8 cellular contexts compared by ENCODE assay signal in genomic region chr5:56951946-56952691, GRCh38. TPM values are rescaled to one million over a fixed set of nuclear protein-coding genes. Genes with fewer than 3 reads are reported as not detected.
A peak's percentile ranks its signal among the peaks of the same experiment; 100 is the strongest.
DNase-seq lines count a peak whose midpoint lies in the region; ATAC-seq and TF ChIP-seq lines count a peak whose summit lies in the region.

TSS of gene MIER3 (minus strand) at chr5:56952123. CDS start at chr5:56952102, 21 bp downstream.

- BruUV-seq in Calu3 (replicated peaks; lab: Mats Ljungman, UMichigan): no TSS peak

- DNase-seq in Calu3: peak; percentile 83
- DNase-seq in HT1080 (ENCODE audit: low read depth): peak; percentile 49
- peak; percentile 76 for DNase-seq in RKO (ENCODE audit: low spot score)
- peak; percentile 82 for DNase-seq in activated T-helper 1 cell treated with anti-CD3 and anti-CD28 coated beads, Interleukin-12 subunit alpha, Interleukin-12 subunit beta, Interleukin-2, Interleukin-4 antibody, amounts not matched to agents 30 ng/mL and 10 ng/mL and 1 ng/mL, durations not matched to agents 14 hours and 24 hours and 36 hours (ENCODE audit: low spot score)
- peak; percentile 55 for DNase-seq in fibroblast of peridontal ligament (ENCODE audit: extremely low read depth)

- H3K27me3 Mint-ChIP-seq in Calu3 (ENCODE audit: unreplicated experiment) (no peaks in the 10 kb centered on the region), nephron (ENCODE audit: low read depth) (no peaks in the 10 kb centered on the region)
- peaks cover 24% of the 10 kb centered on the region for H3K27me3 Mint-ChIP-seq in activated T-helper 1 cell treated with anti-CD3 and anti-CD28 coated beads, Interleukin-12 subunit alpha, Interleukin-12 subunit beta, Interleukin-2, Interleukin-4 antibody, amounts not matched to agents 30 ng/mL and 10 ng/mL and 1 ng/mL, durations not matched to agents 14 hours and 24 hours and 36 hours (ENCODE audit: insufficient read depth)
- peaks cover 34% of the 10 kb centered on the region for H3K27me3 Mint-ChIP-seq in stimulated activated naive CD8-positive, alpha-beta T cell treated with anti-CD3 and anti-CD28 coated beads, Interleukin-15, Interleukin-2, amounts not matched to agents 100 ng/mL and 50 ng/mL, for 24 hours

- peak; percentile 89 for ATAC-seq in GM21360 (IDR thresholded peaks at IDR 0.05; ENCODE audit: unreplicated experiment)

- peaks cover 22% of the 10 kb centered on the region for H3K4me1 Mint-ChIP-seq in Calu3 (ENCODE audit: low read depth, unreplicated experiment)
- peaks cover 23% of the 10 kb centered on the region for H3K4me1 Mint-ChIP-seq in activated T-helper 1 cell treated with anti-CD3 and anti-CD28 coated beads, Interleukin-12 subunit alpha, Interleukin-12 subunit beta, Interleukin-2, Interleukin-4 antibody, amounts not matched to agents 30 ng/mL and 10 ng/mL and 1 ng/mL, durations not matched to agents 14 hours and 24 hours and 36 hours (ENCODE audit: low read depth)
- peaks cover 11% of the 10 kb centered on the region for H3K4me1 Mint-ChIP-seq in nephron
- H3K4me1 Mint-ChIP-seq in stimulated activated naive CD8-positive, alpha-beta T cell treated with anti-CD3 and anti-CD28 coated beads, Interleukin-15, Interleukin-2, amounts not matched to agents 100 ng/mL and 50 ng/mL, for 24 hours (ENCODE audit: low read depth): peaks cover 32% of the 10 kb centered on the region

- CTCF ChIA-PET in Calu3 (lab: Charles Lee): no interaction called here

- H3K4me3 Mint-ChIP-seq in Calu3 (ENCODE audit: low read depth, unreplicated experiment) (peak within 1 kb of the TSS; percentile 82), nephron (peak within 1 kb of the TSS; percentile 96 to 99 (median 98))
- H3K4me3 Mint-ChIP-seq in activated T-helper 1 cell treated with anti-CD3 and anti-CD28 coated beads, Interleukin-12 subunit alpha, Interleukin-12 subunit beta, Interleukin-2, Interleukin-4 antibody, amounts not matched to agents 30 ng/mL and 10 ng/mL and 1 ng/mL, durations not matched to agents 14 hours and 24 hours and 36 hours: peak within 1 kb of the TSS; percentile 95
- H3K4me3 Mint-ChIP-seq in stimulated activated naive CD8-positive, alpha-beta T cell treated with anti-CD3 and anti-CD28 coated beads, Interleukin-15, Interleukin-2, amounts not matched to agents 100 ng/mL and 50 ng/mL, for 24 hours: peak within 1 kb of the TSS; percentile 92

- H3K9me3 Mint-ChIP-seq in Calu3 (ENCODE audit: low read depth, unreplicated experiment) (no peaks in the 10 kb centered on the region), nephron (no peaks in the 10 kb centered on the region)
- H3K9me3 Mint-ChIP-seq in activated T-helper 1 cell treated with anti-CD3 and anti-CD28 coated beads, Interleukin-12 subunit alpha, Interleukin-12 subunit beta, Interleukin-2, Interleukin-4 antibody, amounts not matched to agents 30 ng/mL and 10 ng/mL and 1 ng/mL, durations not matched to agents 14 hours and 24 hours and 36 hours: no peaks in the 10 kb centered on the region
- no peaks in the 10 kb centered on the region for H3K9me3 Mint-ChIP-seq in stimulated activated naive CD8-positive, alpha-beta T cell treated with anti-CD3 and anti-CD28 coated beads, Interleukin-15, Interleukin-2, amounts not matched to agents 100 ng/mL and 50 ng/mL, for 24 hours

- TF ChIP-seq CTCF in Calu3 (IDR thresholded peaks at IDR 0.05; ENCODE audit: unreplicated experiment): no peak
- TF ChIP-seq CTCF in nephron (IDR thresholded peaks at IDR 0.05; ENCODE audit: unreplicated experiment in 3 of 3): no peak

- H3K36me3 Mint-ChIP-seq in Calu3 (ENCODE audit: insufficient read depth, unreplicated experiment): peaks cover 37% of the 10 kb centered on the region
- peaks cover 2% of the 10 kb centered on the region for H3K36me3 Mint-ChIP-seq in activated T-helper 1 cell treated with anti-CD3 and anti-CD28 coated beads, Interleukin-12 subunit alpha, Interleukin-12 subunit beta, Interleukin-2, Interleukin-4 antibody, amounts not matched to agents 30 ng/mL and 10 ng/mL and 1 ng/mL, durations not matched to agents 14 hours and 24 hours and 36 hours (ENCODE audit: low read depth)
- H3K36me3 Mint-ChIP-seq in nephron (ENCODE audit: low read depth): peaks cover 3% of the 10 kb centered on the region
- peaks cover 6% of the 10 kb centered on the region for H3K36me3 Mint-ChIP-seq in stimulated activated naive CD8-positive, alpha-beta T cell treated with anti-CD3 and anti-CD28 coated beads, Interleukin-15, Interleukin-2, amounts not matched to agents 100 ng/mL and 50 ng/mL, for 24 hours (ENCODE audit: low read depth)

- intact Hi-C loops in Calu3 (cut with micrococcal nuclease; ENCODE audit: unreplicated experiment): loop anchor here (2.0 to 5.0 kb wide), 3 partner anchors 80 to 187 kb away; no protein-coding TSS in a partner anchor
- intact Hi-C loops in activated T-helper 1 cell treated with anti-CD3 and anti-CD28 coated beads, Interleukin-12 subunit alpha, Interleukin-12 subunit beta, Interleukin-2, Interleukin-4 antibody, amounts not matched to agents 30 ng/mL and 10 ng/mL and 1 ng/mL, durations not matched to agents 14 hours and 24 hours and 36 hours (cut with micrococcal nuclease): loop anchor here (1.0 to 5.0 kb wide), 5 partner anchors 42 to 221 kb away; partner anchors contain the start of gene MAP3K1

- H3K27ac Mint-ChIP-seq in Calu3 (ENCODE audit: unreplicated experiment) (peak within 1 kb of the TSS; percentile 28), nephron (peak within 1 kb of the TSS; percentile 99)
- peak within 1 kb of the TSS; percentile 45 for H3K27ac Mint-ChIP-seq in activated T-helper 1 cell treated with anti-CD3 and anti-CD28 coated beads, Interleukin-12 subunit alpha, Interleukin-12 subunit beta, Interleukin-2, Interleukin-4 antibody, amounts not matched to agents 30 ng/mL and 10 ng/mL and 1 ng/mL, durations not matched to agents 14 hours and 24 hours and 36 hours
- H3K27ac Mint-ChIP-seq in stimulated activated naive CD8-positive, alpha-beta T cell treated with anti-CD3 and anti-CD28 coated beads, Interleukin-15, Interleukin-2, amounts not matched to agents 100 ng/mL and 50 ng/mL, for 24 hours: peak within 1 kb of the TSS; percentile 78

RNA-seq across cellular contexts. Expression of gene MIER3, which starts in this region (rescaled TPM):
- 24.1 and 26.3 TPM in 2 replicates for total RNA-seq in Calu3 (2022)
- 7.9 and 9.5 TPM in 2 replicates for total RNA-seq in HT1080 (2014; rRNA removed; shearing (Covaris generic))
- 5.6 and 7.4 TPM in 2 replicates for polyA plus RNA-seq in HT1080 (2015; cell fraction: cytosol; rRNA removed)
- 18.7 and 23.4 TPM in 2 replicates for polyA plus RNA-seq in HT1080 (2015; cell fraction: nucleus; rRNA removed)
- total RNA-seq in activated T-helper 1 cell treated with anti-CD3 and anti-CD28 coated beads, Interleukin-12 subunit alpha, Interleukin-12 subunit beta, Interleukin-2, Interleukin-4 antibody, amounts not matched to agents 30 ng/mL and 10 ng/mL and 1 ng/mL, durations not matched to agents 14 hours and 24 hours and 36 hours: 33.6 and 35.9 TPM in 2 replicates

Comparison
In these comparisons a context has a peak if more than half of its experiments do, and no peak if none do; other contexts are left out.
1. Peak in every context shown above with its lines: DNase-seq and ATAC-seq.
2. H3K27ac Mint-ChIP-seq: peak in every context shown above with its lines; median percentile 99 in nephron; 78 in stimulated activated naive CD8-positive, alpha-beta T cell treated with anti-CD3 and anti-CD28 coated beads, Interleukin-15, Interleukin-2, amounts not matched to agents 100 ng/mL and 50 ng/mL, for 24 hours; 45 in activated T-helper 1 cell treated with anti-CD3 and anti-CD28 coated beads, Interleukin-12 subunit alpha, Interleukin-12 subunit beta, Interleukin-2, Interleukin-4 antibody, amounts not matched to agents 30 ng/mL and 10 ng/mL and 1 ng/mL, durations not matched to agents 14 hours and 24 hours and 36 hours; 28 in Calu3.